8 cellular contexts compared by ENCODE assay signal in genomic region chr12:56593909-56594621, GRCh38. TPM values are rescaled to one million over a fixed set of nuclear protein-coding genes. Genes with fewer than 3 reads are reported as not detected.
DNase-seq lines count a peak whose midpoint lies in the region; ATAC-seq and TF ChIP-seq lines count a peak whose summit lies in the region.

No MANE protein-coding gene starts in this region.

- POLR2A ChIA-PET in CD8-positive, alpha-beta memory T cell (lab: Charles Lee), result interaction anchor here (1.2 kb wide), 1 partner anchor 35 kb away, joined by 3 read pairs; no protein-coding TSS in a partner anchor

- H3K36me3 ChIP-seq in CD8-positive, alpha-beta memory T cell (ENCODE audit: insufficient read depth, low read length), result peaks cover 21% of the 10 kb centered on the region

- H3K4me3 ChIP-seq in CD8-positive, alpha-beta memory T cell (ENCODE audit: low read length), result no peak overlapping the region

- H3K9me3 Mint-ChIP-seq in CD8-positive, alpha-beta memory T cell, result no peaks in the 10 kb centered on the region
- H3K9me3 Mint-ChIP-seq in endothelial cell (ENCODE audit: unreplicated experiment), result no peaks in the 10 kb centered on the region

- no peaks in the 10 kb centered on the region for H3K27me3 Mint-ChIP-seq in CD8-positive, alpha-beta memory T cell
- peaks cover 5% of the 10 kb centered on the region for H3K27me3 Mint-ChIP-seq in endothelial cell (ENCODE audit: unreplicated experiment)

- H3K9me3 ChIP-seq in CD8-positive, alpha-beta memory T cell (ENCODE audit: low read length), result no peaks in the 10 kb centered on the region

- CTCF ChIA-PET in CD8-positive, alpha-beta memory T cell (lab: Charles Lee), result interaction anchor here (0.7 to 2.6 kb wide), 13 partner anchors 8 to 87 kb away, joined by 3 to 12 read pairs (median 4); no protein-coding TSS in a partner anchor

- ATAC-seq in HG03135 (IDR thresholded peaks at IDR 0.05; ENCODE audit: unreplicated experiment) (peak; percentile 52), HG02678 (IDR thresholded peaks at IDR 0.05; ENCODE audit: unreplicated experiment) (no peak)

- no peaks in the 10 kb centered on the region for H3K27me3 ChIP-seq in CD8-positive, alpha-beta memory T cell (ENCODE audit: insufficient read depth, low read length, poor library complexity, severe bottlenecking)

- H3K27ac Mint-ChIP-seq in CD8-positive, alpha-beta memory T cell, result peak overlapping the region in 5 of 8 donors; percentile 1 to 90 (median 44)
- H3K27ac Mint-ChIP-seq in endothelial cell (ENCODE audit: unreplicated experiment), result peak overlapping the region; percentile 65

- peaks cover 0 to 3% (median 2%) of the 10 kb centered on the region in 3 donors for H3K4me1 Mint-ChIP-seq in CD8-positive, alpha-beta memory T cell
- H3K4me1 Mint-ChIP-seq in endothelial cell (ENCODE audit: unreplicated experiment), result peaks cover 2% of the 10 kb centered on the region

- H3K27ac ChIP-seq in CD8-positive, alpha-beta memory T cell (ENCODE audit: low read depth, low read length), result no peak overlapping the region

- H3K4me1 ChIP-seq in CD8-positive, alpha-beta memory T cell (ENCODE audit: insufficient read depth, low read length), result no peaks in the 10 kb centered on the region

- H3K36me3 Mint-ChIP-seq in CD8-positive, alpha-beta memory T cell, result peaks cover 0 to 35% (median 6%) of the 10 kb centered on the region in 3 donors
- H3K36me3 Mint-ChIP-seq in endothelial cell (ENCODE audit: low read depth, unreplicated experiment), result peaks cover 23% of the 10 kb centered on the region

- DNase-seq in CD8-positive, alpha-beta memory T cell, result peak; percentile 37 to 69 (median 51)
- DNase-seq in NCI-H774 (lab: John Stamatoyannopoulos, UW), result peak; percentile 11
- peak; percentile 18 to 44 (median 34) for DNase-seq in activated CD8-positive, alpha-beta memory T cell treated with anti-CD3 and anti-CD28 coated beads for 48 hours (ENCODE audit: low read depth in 2 of 3, low spot score in 2 of 3)
- DNase-seq in endothelial cell (ENCODE audit: low spot score), result peak; percentile 73
- DNase-seq in mucosa of gallbladder (ENCODE audit: low spot score), result peak; percentile 35
- peak; percentile 31 for DNase-seq in stimulated activated CD8-positive, alpha-beta memory T cell treated with anti-CD3 and anti-CD28 coated beads, Interleukin-7, amount 100 ng/mL, for 24 hours (ENCODE audit: low read depth)

- peak; percentile 63 for TF ChIP-seq CTCF in endothelial cell (IDR thresholded peaks at IDR 0.05; ENCODE audit: unreplicated experiment)

- no peak overlapping the region for H3K4me3 Mint-ChIP-seq in CD8-positive, alpha-beta memory T cell
- H3K4me3 Mint-ChIP-seq in endothelial cell (ENCODE audit: unreplicated experiment), result peak overlapping the region; percentile 18

RNA-seq across cellular contexts. Expression of gene BAZ2A, which starts 36.1 kb away (rescaled TPM):
- 10 to 100 TPM; 87.3 to 89.1 TPM for total RNA-seq in CD8-positive, alpha-beta memory T cell
- 36.4 TPM for polyA plus RNA-seq in CD8-positive, alpha-beta memory T cell
- total RNA-seq in endothelial cell (ENCODE audit: unreplicated experiment), result 165 TPM
- total RNA-seq in mucosa of gallbladder, result 99.3 TPM

RNA-seq across cellular contexts. Expression of gene ATP5F1B, which starts 51.7 kb away (rescaled TPM):
- 100 to 1,000 TPM; 925 to 960 TPM for total RNA-seq in CD8-positive, alpha-beta memory T cell
- polyA plus RNA-seq in CD8-positive, alpha-beta memory T cell, result 828 TPM
- 519 TPM for total RNA-seq in endothelial cell (ENCODE audit: unreplicated experiment)
- 558 TPM for total RNA-seq in mucosa of gallbladder

Comparison
In these comparisons a context has a peak if more than half of its experiments do, and no peak if none do; other contexts are left out.
1. DNase-seq: peak in every context shown above with its lines; median percentile 73 in endothelial cell; 51 in CD8-positive, alpha-beta memory T cell; 35 in mucosa of gallbladder; 34 in activated CD8-positive, alpha-beta memory T cell treated with anti-CD3 and anti-CD28 coated beads for 48 hours; 31 in stimulated activated CD8-positive, alpha-beta memory T cell treated with anti-CD3 and anti-CD28 coated beads, Interleukin-7, amount 100 ng/mL, for 24 hours; 11 in NCI-H774.